ENCODE assay signal across 10 cellular contexts in the genomic region with DNA sequence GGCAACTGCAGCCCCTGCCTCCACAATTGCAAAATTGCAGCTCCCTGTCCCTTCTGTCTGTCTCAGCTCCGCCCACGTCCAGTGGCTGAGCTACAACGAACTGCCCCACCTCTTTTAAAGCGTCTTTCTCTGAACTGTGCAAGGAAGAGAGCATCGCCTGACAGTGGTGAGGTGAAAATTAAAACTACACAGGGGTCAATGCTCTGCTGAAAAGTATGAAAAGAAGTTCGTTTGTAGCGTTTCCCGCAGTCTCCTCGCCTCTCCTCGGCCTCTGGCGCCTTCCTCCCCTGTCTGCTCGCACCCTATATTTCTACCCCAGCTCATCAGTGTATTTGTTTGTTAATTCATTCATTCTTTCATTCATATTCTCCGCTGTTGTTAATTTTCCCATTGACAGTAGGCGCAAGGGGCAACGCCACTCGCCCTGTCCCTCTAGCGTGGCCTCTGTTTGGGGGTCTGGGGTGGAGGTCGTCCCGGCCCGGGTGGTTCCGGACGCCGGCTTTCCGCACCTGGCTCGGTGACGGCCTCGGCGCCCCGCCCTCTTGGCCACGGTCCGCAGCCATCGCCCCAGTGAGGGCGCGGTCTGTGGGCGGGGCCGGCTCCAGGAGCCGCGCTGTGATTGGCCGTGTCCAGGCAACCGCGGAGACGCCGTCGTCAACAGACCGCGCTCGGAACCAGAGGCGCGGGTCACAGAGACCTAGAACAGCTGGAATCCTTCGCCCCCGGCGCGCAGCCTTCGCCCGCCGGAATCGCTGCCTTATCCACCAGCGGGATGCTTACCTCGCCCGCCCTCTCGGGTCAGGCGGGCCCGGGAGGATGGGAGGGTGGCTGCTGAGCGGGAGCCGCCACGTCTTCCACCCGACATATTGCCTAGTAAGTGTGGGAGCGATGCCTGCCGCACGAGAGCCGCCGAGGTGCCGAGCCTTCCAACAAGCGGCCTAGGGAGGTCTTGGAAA. TPM values are rescaled to one million over a fixed set of nuclear protein-coding genes. Genes with fewer than 3 reads are reported as not detected.
A peak's percentile ranks its signal among the peaks of the same experiment; 100 is the strongest.
DNase-seq lines count a peak whose midpoint lies in the region; ATAC-seq and TF ChIP-seq lines count a peak whose summit lies in the region.
"Had no signal": no experiment of that assay in that cellular context is flagged by ENCODE, and none has a peak within 500 bp of the region (broad histone marks: within the 10 kb centered on the region; RNA-seq: fewer than 3 reads in every experiment).

TSS of gene VWA3B (plus strand) at position 677 of the 956 bp plus-strand sequence. CDS start 5,926 bp downstream, outside the sequence.

- no peak within 1 kb of the TSS for H3K27ac Mint-ChIP-seq in naive thymus-derived CD8-positive, alpha-beta T cell

- H3K4me3 ChIP-seq in fibroblast of mammary gland (ENCODE audit: control insufficient read depth, low read depth, low read length): peak within 1 kb of the TSS; percentile 51
- H3K4me3 ChIP-seq in transverse colon: peak within 1 kb of the TSS; percentile 29 to 51 (median 40)

- TF ChIP-seq CTCF in fibroblast of mammary gland (conservative IDR thresholded peaks at IDR 0.05; ENCODE audit: control insufficient read depth, insufficient read depth, low read depth, low read length) (no peak), transverse colon (IDR thresholded peaks at IDR 0.05) (no peak)

- peak within 1 kb of the TSS; percentile 57 to 88 (median 73) for H3K4me3 Mint-ChIP-seq in naive thymus-derived CD8-positive, alpha-beta T cell

- WGBS in transverse colon (ENCODE audit: low coverage in 1 of 2), 2 donors: 0 to 1% methylated on average over 4 to 66 of the region's 74 CpGs

- POLR2A ChIA-PET in naive thymus-derived CD8-positive, alpha-beta T cell (lab: Charles Lee): no interaction called here

- no peaks in the 10 kb centered on the region for H3K36me3 ChIP-seq in transverse colon

- H3K27me3 ChIP-seq in transverse colon: peaks cover 4% of the 10 kb centered on the region

- H3K4me1 ChIP-seq in transverse colon: peaks cover 0 to 37% (median 23%) of the 10 kb centered on the region in 4 donors

- peaks cover 0 to 5% (median 0%) of the 10 kb centered on the region in 3 donors for H3K36me3 Mint-ChIP-seq in naive thymus-derived CD8-positive, alpha-beta T cell

- DNase-seq in SIG-M5 treated with dmso at 0.1 percent for 504 hours (lab: John Stamatoyannopoulos, UW; ENCODE audit: unreplicated experiment): peak; percentile 37
- DNase-seq in SIG-M5 (lab: John Stamatoyannopoulos, UW): no peak
- DNase-seq in NCI-H146 treated with DMSO at 0.1 percent for 48 hours (lab: John Stamatoyannopoulos, UW; ENCODE audit: unreplicated experiment): peak; percentile 61
- peak; percentile 71 for DNase-seq in activated CD8-positive, alpha-beta memory T cell treated with anti-CD3 and anti-CD28 coated beads for 24 hours
- DNase-seq in fibroblast of mammary gland (ENCODE audit: low read depth): peak; percentile 25
- DNase-seq in naive thymus-derived CD8-positive, alpha-beta T cell: peak in 5 of 10 donors; percentile 2 to 37 (median 5)
- DNase-seq in transverse colon: peak; percentile 91
- DNase-seq: DND-41 had no signal

- peaks cover 0 to 1% (median 0%) of the 10 kb centered on the region in 9 donors for H3K9me3 Mint-ChIP-seq in naive thymus-derived CD8-positive, alpha-beta T cell

- H3K4me1 Mint-ChIP-seq in naive thymus-derived CD8-positive, alpha-beta T cell: peaks cover 10 to 43% (median 21%) of the 10 kb centered on the region in 4 donors

- peak; percentile 90 for ATAC-seq in HG02642 (IDR thresholded peaks at IDR 0.05; ENCODE audit: poor library complexity, unreplicated experiment)
- ATAC-seq in naive thymus-derived CD8-positive, alpha-beta T cell: peak; percentile 45 to 53

- H3K27ac ChIP-seq in transverse colon: peak within 1 kb of the TSS; percentile 73 to 80 (median 76)

- intact Hi-C loops in transverse colon (cut with DNase I; ENCODE audit: low total_unique reads): no loop called here

- no peaks in the 10 kb centered on the region for H3K9me3 ChIP-seq in transverse colon

- TF ChIP-seq POLR2A in transverse colon (IDR thresholded peaks at IDR 0.05): peak; percentile 73

- in situ Hi-C loops in transverse colon (cut with MboI; ENCODE audit: low pct_ligation_motif_present in 1 of 4, low pct_unique_long_range_greater_than_20kb in 1 of 4, low sequenced_read_pairs in 3 of 4): no loop called here

- peaks cover 40 to 67% (median 47%) of the 10 kb centered on the region in 5 donors for H3K27me3 Mint-ChIP-seq in naive thymus-derived CD8-positive, alpha-beta T cell

- peak; percentile 56 for TF ChIP-seq EP300 in transverse colon (IDR thresholded peaks at IDR 0.05; ENCODE audit: low read depth)

RNA-seq across cellular contexts. Expression of gene VWA3B, which starts in this region (rescaled TPM):
- not detected for total RNA-seq in naive thymus-derived CD8-positive, alpha-beta T cell
- under 1 TPM in 1 of 3 donors, not detected in 2; 0.63 TPM for polyA plus RNA-seq in naive thymus-derived CD8-positive, alpha-beta T cell
- under 1 TPM in 2 of 4 donors, not detected in 2; 0.41 to 0.48 TPM for total RNA-seq in transverse colon
- total RNA-seq: pulmonary artery endothelial cell had no signal

Comparison
In these comparisons a context has a peak if more than half of its experiments do, and no peak if none do; other contexts are left out.
1. Peak in ATAC-seq in naive thymus-derived CD8-positive, alpha-beta T cell; RNA of the gene not detected or under 1 TPM.
2. Peak in DNase-seq, H3K4me3 ChIP-seq and H3K27ac ChIP-seq in transverse colon; RNA of the gene not detected or under 1 TPM.